ENCODE assay signal across 1 cellular context in the genomic region with DNA sequence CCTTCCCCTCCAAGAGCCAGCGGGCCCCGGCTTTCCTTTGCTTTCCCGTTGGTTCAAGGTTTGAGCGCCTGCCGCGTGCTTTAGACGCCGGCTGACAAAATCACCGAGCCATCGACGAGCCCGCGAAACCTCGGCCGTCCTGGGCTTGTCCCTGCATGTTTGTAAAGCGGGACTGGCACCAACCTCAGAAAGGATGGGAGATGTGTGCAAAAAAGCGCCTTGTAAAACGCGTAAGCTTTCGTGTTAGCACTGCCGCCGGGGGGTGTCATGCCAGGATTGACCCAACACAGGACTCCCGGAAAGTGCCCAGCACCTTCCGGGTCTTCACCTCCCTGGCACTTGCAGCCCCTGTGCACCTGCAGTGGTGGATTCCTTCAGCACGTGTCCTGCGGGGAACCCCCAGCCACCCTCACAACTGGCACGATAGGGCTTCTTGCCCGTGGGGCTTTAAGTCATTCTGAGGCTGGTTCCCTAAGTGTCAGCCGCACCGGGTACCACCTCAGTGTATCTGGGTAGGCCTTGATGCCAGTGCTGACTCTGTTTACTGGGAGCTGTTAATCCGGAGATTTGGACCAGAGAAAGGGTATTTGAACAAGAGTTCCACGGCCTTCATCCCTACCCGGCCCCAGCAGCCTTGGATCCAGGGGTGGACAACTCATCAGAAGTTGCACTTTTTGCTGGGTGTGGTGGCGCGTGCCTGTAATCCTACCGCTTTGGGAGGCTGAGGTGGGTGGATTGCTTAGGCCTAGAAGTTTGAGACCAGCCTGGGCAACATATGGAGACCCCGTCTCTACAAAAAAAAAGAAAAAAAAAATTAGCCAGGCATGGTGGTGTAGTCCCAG.
TF ChIP-seq lines count a peak whose summit lies in the region.

No MANE protein-coding gene starts in this region.

TF ChIP-seq in HepG2, 621 proteins besides CTCF, POLR2A, EP300 and RAD21 (continued from another document and continues in another):
- TF ChIP-seq, protein P1, sequence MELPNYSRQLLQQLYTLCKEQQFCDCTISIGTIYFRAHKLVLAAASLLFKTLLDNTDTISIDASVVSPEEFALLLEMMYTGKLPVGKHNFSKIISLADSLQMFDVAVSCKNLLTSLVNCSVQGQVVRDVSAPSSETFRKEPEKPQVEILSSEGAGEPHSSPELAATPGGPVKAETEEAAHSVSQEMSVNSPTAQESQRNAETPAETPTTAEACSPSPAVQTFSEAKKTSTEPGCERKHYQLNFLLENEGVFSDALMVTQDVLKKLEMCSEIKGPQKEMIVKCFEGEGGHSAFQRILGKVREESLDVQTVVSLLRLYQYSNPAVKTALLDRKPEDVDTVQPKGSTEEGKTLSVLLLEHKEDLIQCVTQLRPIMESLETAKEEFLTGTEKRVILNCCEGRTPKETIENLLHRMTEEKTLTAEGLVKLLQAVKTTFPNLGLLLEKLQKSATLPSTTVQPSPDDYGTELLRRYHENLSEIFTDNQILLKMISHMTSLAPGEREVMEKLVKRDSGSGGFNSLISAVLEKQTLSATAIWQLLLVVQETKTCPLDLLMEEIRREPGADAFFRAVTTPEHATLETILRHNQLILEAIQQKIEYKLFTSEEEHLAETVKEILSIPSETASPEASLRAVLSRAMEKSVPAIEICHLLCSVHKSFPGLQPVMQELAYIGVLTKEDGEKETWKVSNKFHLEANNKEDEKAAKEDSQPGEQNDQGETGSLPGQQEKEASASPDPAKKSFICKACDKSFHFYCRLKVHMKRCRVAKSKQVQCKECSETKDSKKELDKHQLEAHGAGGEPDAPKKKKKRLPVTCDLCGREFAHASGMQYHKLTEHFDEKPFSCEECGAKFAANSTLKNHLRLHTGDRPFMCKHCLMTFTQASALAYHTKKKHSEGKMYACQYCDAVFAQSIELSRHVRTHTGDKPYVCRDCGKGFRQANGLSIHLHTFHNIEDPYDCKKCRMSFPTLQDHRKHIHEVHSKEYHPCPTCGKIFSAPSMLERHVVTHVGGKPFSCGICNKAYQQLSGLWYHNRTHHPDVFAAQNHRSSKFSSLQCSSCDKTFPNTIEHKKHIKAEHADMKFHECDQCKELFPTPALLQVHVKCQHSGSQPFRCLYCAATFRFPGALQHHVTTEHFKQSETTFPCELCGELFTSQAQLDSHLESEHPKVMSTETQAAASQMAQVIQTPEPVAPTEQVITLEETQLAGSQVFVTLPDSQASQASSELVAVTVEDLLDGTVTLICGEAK (IDR thresholded peaks at IDR 0.05): no peak
- TF ChIP-seq, protein P1 (CRISPR knock-in tag; IDR thresholded peaks at IDR 0.05): no peak
- 0 out of 2 replicates have a peak, but pooled peaks have one; percentile 23 for TF ChIP-seq ZNF510 (CRISPR knock-in tag; IDR thresholded peaks at IDR 0.05; ENCODE audit: low read depth)
- TF ChIP-seq NFIC (IDR thresholded peaks at IDR 0.05; ENCODE audit: low read length): no peak; the same call in 1 of the 2 replicates
- TF ChIP-seq KMT2B (CRISPR knock-in tag; IDR thresholded peaks at IDR 0.05): no peak
- no peak for TF ChIP-seq ZFP62 (CRISPR knock-in tag; IDR thresholded peaks at IDR 0.05)
- TF ChIP-seq FLYWCH1 (CRISPR knock-in tag; IDR thresholded peaks at IDR 0.05): no peak
- TF ChIP-seq NAIF1 (CRISPR knock-in tag; IDR thresholded peaks at IDR 0.05; ENCODE audit: borderline replicate concordance): no peak
- TF ChIP-seq, protein P2, sequence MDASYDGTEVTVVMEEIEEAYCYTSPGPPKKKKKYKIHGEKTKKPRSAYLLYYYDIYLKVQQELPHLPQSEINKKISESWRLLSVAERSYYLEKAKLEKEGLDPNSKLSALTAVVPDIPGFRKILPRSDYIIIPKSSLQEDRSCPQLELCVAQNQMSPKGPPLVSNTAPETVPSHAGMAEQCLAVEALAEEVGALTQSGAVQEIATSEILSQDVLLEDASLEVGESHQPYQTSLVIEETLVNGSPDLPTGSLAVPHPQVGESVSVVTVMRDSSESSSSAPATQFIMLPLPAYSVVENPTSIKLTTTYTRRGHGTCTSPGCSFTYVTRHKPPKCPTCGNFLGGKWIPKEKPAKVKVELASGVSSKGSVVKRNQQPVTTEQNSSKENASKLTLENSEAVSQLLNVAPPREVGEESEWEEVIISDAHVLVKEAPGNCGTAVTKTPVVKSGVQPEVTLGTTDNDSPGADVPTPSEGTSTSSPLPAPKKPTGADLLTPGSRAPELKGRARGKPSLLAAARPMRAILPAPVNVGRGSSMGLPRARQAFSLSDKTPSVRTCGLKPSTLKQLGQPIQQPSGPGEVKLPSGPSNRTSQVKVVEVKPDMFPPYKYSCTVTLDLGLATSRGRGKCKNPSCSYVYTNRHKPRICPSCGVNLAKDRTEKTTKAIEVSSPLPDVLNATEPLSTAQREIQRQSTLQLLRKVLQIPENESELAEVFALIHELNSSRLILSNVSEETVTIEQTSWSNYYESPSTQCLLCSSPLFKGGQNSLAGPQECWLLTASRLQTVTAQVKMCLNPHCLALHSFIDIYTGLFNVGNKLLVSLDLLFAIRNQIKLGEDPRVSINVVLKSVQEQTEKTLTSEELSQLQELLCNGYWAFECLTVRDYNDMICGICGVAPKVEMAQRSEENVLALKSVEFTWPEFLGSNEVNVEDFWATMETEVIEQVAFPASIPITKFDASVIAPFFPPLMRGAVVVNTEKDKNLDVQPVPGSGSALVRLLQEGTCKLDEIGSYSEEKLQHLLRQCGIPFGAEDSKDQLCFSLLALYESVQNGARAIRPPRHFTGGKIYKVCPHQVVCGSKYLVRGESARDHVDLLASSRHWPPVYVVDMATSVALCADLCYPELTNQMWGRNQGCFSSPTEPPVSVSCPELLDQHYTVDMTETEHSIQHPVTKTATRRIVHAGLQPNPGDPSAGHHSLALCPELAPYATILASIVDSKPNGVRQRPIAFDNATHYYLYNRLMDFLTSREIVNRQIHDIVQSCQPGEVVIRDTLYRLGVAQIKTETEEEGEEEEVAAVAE (CRISPR knock-in tag; IDR thresholded peaks at IDR 0.05; ENCODE audit: borderline replicate concordance): no peak
- TF ChIP-seq HDAC1 (CRISPR knock-in tag; IDR thresholded peaks at IDR 0.05): no peak
- peak; percentile 46; the same call in 1 of the 2 replicates for TF ChIP-seq HIC2 (CRISPR knock-in tag; IDR thresholded peaks at IDR 0.05; ENCODE audit: low read depth)
- TF ChIP-seq ZNF350 (CRISPR knock-in tag; IDR thresholded peaks at IDR 0.05; ENCODE audit: borderline replicate concordance, low read depth): peak; percentile 13; the same call in 1 of the 2 replicates
- TF ChIP-seq ZNF607 (CRISPR knock-in tag; IDR thresholded peaks at IDR 0.05; ENCODE audit: borderline replicate concordance): peak; percentile 70; the same call in 1 of the 2 replicates
- TF ChIP-seq MAFG (CRISPR knock-in tag; IDR thresholded peaks at IDR 0.05): no peak
- no peak for TF ChIP-seq JDP2 (CRISPR knock-in tag; IDR thresholded peaks at IDR 0.05; ENCODE audit: borderline replicate concordance)
- TF ChIP-seq ZXDC (CRISPR knock-in tag; IDR thresholded peaks at IDR 0.05): no peak
- TF ChIP-seq ZNF580 (CRISPR knock-in tag; IDR thresholded peaks at IDR 0.05; ENCODE audit: borderline replicate concordance, low read depth): no peak
- TF ChIP-seq FOXP1 (IDR thresholded peaks at IDR 0.05): no peak
- no peak for TF ChIP-seq FOXP1 (CRISPR knock-in tag; IDR thresholded peaks at IDR 0.05)
- TF ChIP-seq ZBTB2 (CRISPR knock-in tag; IDR thresholded peaks at IDR 0.05; ENCODE audit: low read depth): no peak
- TF ChIP-seq ZFAT (CRISPR knock-in tag; conservative IDR thresholded peaks at IDR 0.05): no peak
